In the genomic region with DNA sequence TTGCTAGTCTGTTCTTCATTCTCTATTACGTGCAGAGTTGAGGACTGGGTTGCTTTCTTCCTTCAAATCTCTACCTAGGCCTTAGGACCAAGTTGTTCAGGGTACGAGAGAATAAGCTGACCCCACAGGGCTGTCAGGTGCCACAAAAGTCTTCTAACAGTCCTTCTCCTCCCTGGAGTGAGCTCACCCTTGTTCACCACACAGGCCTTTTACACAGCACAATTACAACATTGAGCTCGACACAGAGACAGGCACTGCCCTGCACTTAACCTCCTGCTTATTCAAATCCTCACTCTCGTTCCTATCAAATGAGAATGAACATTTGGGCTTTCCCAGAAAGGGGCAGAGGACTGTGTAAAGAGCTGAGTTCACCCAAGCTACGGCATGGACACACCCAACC, we compare ENCODE assay signal across 14 cellular contexts. TPM values are rescaled to one million over a fixed set of nuclear protein-coding genes. Genes with fewer than 3 reads are reported as not detected.
A peak's percentile ranks its signal among the peaks of the same experiment; 100 is the strongest.
DNase-seq lines count a peak whose midpoint lies in the region; ATAC-seq and TF ChIP-seq lines count a peak whose summit lies in the region.
"Had no signal": no experiment of that assay in that cellular context is flagged by ENCODE, and none has a peak within 500 bp of the region (broad histone marks: within the 10 kb centered on the region; RNA-seq: fewer than 3 reads in every experiment).

No MANE protein-coding gene starts in this region.

- peaks cover 71% of the 10 kb centered on the region for H3K79me2 ChIP-seq in PC-3 (ENCODE audit: low read length)
- no peaks in the 10 kb centered on the region for H3K79me2 ChIP-seq in parathyroid adenoma

- H3K9me2 ChIP-seq in PC-3 (replicated peaks; ENCODE audit: low read length) = no peaks in the 10 kb centered on the region

- H3K27me3 Mint-ChIP-seq in CD8-positive, alpha-beta T cell (ENCODE audit: low read depth) = no peaks in the 10 kb centered on the region

- H3K27me3 ChIP-seq in CD8-positive, alpha-beta T cell (ENCODE audit: insufficient read depth, low read length) = no peaks in the 10 kb centered on the region
- H3K27me3 ChIP-seq in PC-3 (ENCODE audit: low read length) (no peaks in the 10 kb centered on the region), parathyroid adenoma (ENCODE audit: control insufficient read depth, insufficient read depth, low read length) (no peaks in the 10 kb centered on the region)
- H3K27me3 ChIP-seq: body of pancreas, pancreas had no signal

- intact Hi-C loops in CD8-positive, alpha-beta T cell (cut with DNase I, micrococcal nuclease) = loop anchor here in 1 of 2 experiments (1.0 kb wide), 1 partner anchor 20 kb away; no protein-coding TSS in a partner anchor
- intact Hi-C loops in PC-3 (cut with micrococcal nuclease) = no loop called here

- no TSS peak for BruUV-seq in PC-3 (replicated peaks; lab: Mats Ljungman, UMichigan)

- H3K4me2 ChIP-seq in PC-3 (ENCODE audit: low read length) (peak overlapping the region; percentile 55), parathyroid adenoma (ENCODE audit: low read length) (no peak overlapping the region)

- no peaks in the 10 kb centered on the region for H3K9me3 ChIP-seq in CD8-positive, alpha-beta T cell (ENCODE audit: low read length)
- no peaks in the 10 kb centered on the region for H3K9me3 ChIP-seq in PC-3 (ENCODE audit: low read length)
- H3K9me3 ChIP-seq in parathyroid adenoma (ENCODE audit: control insufficient read depth, low read length) = no peaks in the 10 kb centered on the region
- H3K9me3 ChIP-seq: body of pancreas, pancreas had no signal

- no peak for DNase-seq in CD8-positive, alpha-beta T cell
- DNase-seq in PC-3 (no peak), NCI-H146 treated with DMSO at 0.1 percent for 48 hours (lab: John Stamatoyannopoulos, UW; ENCODE audit: unreplicated experiment) (no peak), OCI-M1 (lab: John Stamatoyannopoulos, UW) (no peak), GDM1 (lab: John Stamatoyannopoulos, UW) (no peak)
- DNase-seq: NCI-H1105, NCI-H748 treated with DMSO at 0.1 percent for 48 hours, pancreas had no signal

- H4K20me1 ChIP-seq in PC-3 (ENCODE audit: low read length) = no peaks in the 10 kb centered on the region

- POLR2A ChIA-PET in CD8-positive, alpha-beta T cell (lab: Charles Lee) = no interaction called here
- POLR2A ChIA-PET in PC-3 (lab: Charles Lee; ENCODE audit: unreplicated experiment) = interaction anchor here (0.6 kb wide), 1 partner anchor 103 kb away, joined by 3 read pairs; no protein-coding TSS in a partner anchor

- peaks cover 3% of the 10 kb centered on the region for H3K36me3 Mint-ChIP-seq in CD8-positive, alpha-beta T cell

- no peaks in the 10 kb centered on the region for H3K9me3 Mint-ChIP-seq in CD8-positive, alpha-beta T cell

- H3K27ac Mint-ChIP-seq in CD8-positive, alpha-beta T cell = peak overlapping the region; percentile 7

- no peaks in the 10 kb centered on the region for H3F3A ChIP-seq in PC-3 (ENCODE audit: low read length, unreplicated experiment)

- H3K9ac ChIP-seq in PC-3 (ENCODE audit: low read length) = peak overlapping the region; percentile 44; the same call in 1 of the 2 replicates
- no peak overlapping the region for H3K9ac ChIP-seq in parathyroid adenoma

- no peak overlapping the region for H3K4me3 ChIP-seq in CD8-positive, alpha-beta T cell (ENCODE audit: low read depth, low read length)
- H3K4me3 ChIP-seq in PC-3 (ENCODE audit: low read length) = peak overlapping the region; percentile 2; the same call in 1 of the 2 replicates
- no peak overlapping the region for H3K4me3 ChIP-seq in parathyroid adenoma (ENCODE audit: low read depth, low read length)
- H3K4me3 ChIP-seq: body of pancreas, pancreas had no signal

- CTCF ChIA-PET in CD8-positive, alpha-beta T cell (lab: Charles Lee) = interaction anchor here (1.0 kb wide), 1 partner anchor 10 kb away, joined by 3 read pairs; no protein-coding TSS in a partner anchor
- CTCF ChIA-PET in PC-3 (lab: Charles Lee) = no interaction called here

- H2AFZ ChIP-seq in PC-3 (ENCODE audit: low read length) (no peak overlapping the region), parathyroid adenoma (peak overlapping the region; percentile 61)

- H3K27ac ChIP-seq in CD8-positive, alpha-beta T cell (ENCODE audit: low read depth, low read length) = no peak overlapping the region
- H3K27ac ChIP-seq in PC-3 (ENCODE audit: low read length) = peak overlapping the region; percentile 97
- H3K27ac ChIP-seq in parathyroid adenoma = peak overlapping the region; percentile 39
- H3K27ac ChIP-seq: body of pancreas, pancreas had no signal

- H3K36me3 ChIP-seq in CD8-positive, alpha-beta T cell (ENCODE audit: insufficient read depth, low read length) = no peaks in the 10 kb centered on the region
- H3K36me3 ChIP-seq in PC-3 (ENCODE audit: low read depth, low read length) (no peaks in the 10 kb centered on the region), parathyroid adenoma (ENCODE audit: control insufficient read depth, insufficient read depth, low read length) (no peaks in the 10 kb centered on the region)
- H3K36me3 ChIP-seq: pancreas had no signal

- H3K4me3 Mint-ChIP-seq in CD8-positive, alpha-beta T cell = no peak overlapping the region

- peaks cover 61% of the 10 kb centered on the region for H3K4me1 Mint-ChIP-seq in CD8-positive, alpha-beta T cell (ENCODE audit: low read depth)

- peaks cover 47% of the 10 kb centered on the region for H3K4me1 ChIP-seq in CD8-positive, alpha-beta T cell (ENCODE audit: insufficient read depth, low read length)
- H3K4me1 ChIP-seq in PC-3 (ENCODE audit: insufficient read depth, low read length) = peaks cover 86% of the 10 kb centered on the region
- H3K4me1 ChIP-seq in parathyroid adenoma = peaks cover 17% of the 10 kb centered on the region
- H3K4me1 ChIP-seq: pancreas had no signal

- TF ChIP-seq CTCF in CD8-positive, alpha-beta T cell (IDR thresholded peaks at IDR 0.05) = no peak
- TF ChIP-seq CTCF in PC-3 (conservative IDR thresholded peaks at IDR 0.05; ENCODE audit: low read depth, low read length) = no peak
- no peak for TF ChIP-seq CTCF in parathyroid adenoma (IDR thresholded peaks at IDR 0.05)

- ATAC-seq in CD8-positive, alpha-beta T cell = no peak
- ATAC-seq in PC-3 (no peak), esophagus mucosa (peak; percentile 7), GM21367 (IDR thresholded peaks at IDR 0.05; ENCODE audit: unreplicated experiment) (no peak)
- ATAC-seq: body of pancreas, left lobe of liver, pancreas had no signal

RNA-seq across cellular contexts. Expression of a gene that starts 2.4 kb away (rescaled TPM):
- 10 to 100 TPM; 10.8 to 13.4 TPM for total RNA-seq in CD8-positive, alpha-beta T cell
- total RNA-seq in PC-3 (2014; rRNA removed) = 93.4 and 101 TPM in 2 replicates
- 13.4 TPM for total RNA-seq in esophagus mucosa

RNA-seq across cellular contexts. Expression of a gene that starts 35.8 kb away (rescaled TPM):
- 1 to 10 TPM; 1.5 to 2.4 TPM for total RNA-seq in CD8-positive, alpha-beta T cell
- total RNA-seq in PC-3 (2014; rRNA removed) (3.3 and 4.2 TPM in 2 replicates), esophagus mucosa (0.20 TPM)

RNA-seq across cellular contexts. Expression of a gene that starts 42.3 kb away (rescaled TPM):
- under 1 TPM in 1 of 2 experiments, not detected in 1; 0.79 TPM for total RNA-seq in CD8-positive, alpha-beta T cell
- total RNA-seq in PC-3 (2014; rRNA removed) = not detected in 2 replicates
- total RNA-seq in esophagus mucosa = not detected
- total RNA-seq: body of pancreas, glomerular endothelial cell, left lobe of liver, pancreas had no signal
